ENCODE assay signal across 8 cellular contexts in genomic region chr1:21216835-21217811, GRCh38. TPM values are rescaled to one million over a fixed set of nuclear protein-coding genes. Genes with fewer than 3 reads are reported as not detected.
DNase-seq lines count a peak whose midpoint lies in the region; ATAC-seq, FAIRE-seq and TF ChIP-seq lines count a peak whose summit lies in the region.

No MANE protein-coding gene starts in this region.

- peak; percentile 44; the same call in 1 of the 2 replicates for TF ChIP-seq RAD21 in IMR-90 (IDR thresholded peaks at IDR 0.05; ENCODE audit: low read length)
- TF ChIP-seq RAD21 in GM12878 (IDR thresholded peaks at IDR 0.05; ENCODE audit: insufficient read depth, low read depth, low read length) = peak; percentile 59

- no peak overlapping the region for H3K9ac ChIP-seq in IMR-90 (ENCODE audit: low read depth, low read length)
- no peak overlapping the region for H3K9ac ChIP-seq in GM12878 (ENCODE audit: control insufficient read depth, insufficient read depth, low read length)

- H2AK9ac ChIP-seq in IMR-90 (replicated peaks; ENCODE audit: low read depth, low read length, poor library complexity) = no peak overlapping the region

- in situ Hi-C loops in IMR-90 (cut with MboI; ENCODE audit: low sequenced_read_pairs) (loop anchor here (25.0 kb wide), 1 partner anchor 680 kb away; no protein-coding TSS in a partner anchor), GM12878 (cut with MboI) (no loop called here)

- H3K9me1 ChIP-seq in IMR-90 (ENCODE audit: insufficient read depth, low read length) = peaks cover 6% of the 10 kb centered on the region

- H3K27ac ChIP-seq in IMR-90 (ENCODE audit: insufficient read depth, low read length) = no peak overlapping the region
- no peak overlapping the region for H3K27ac ChIP-seq in GM12878 (ENCODE audit: control insufficient read depth, insufficient read depth)

- H3K79me1 ChIP-seq in IMR-90 (ENCODE audit: low read depth in 1 of 2, low read length in 2 of 2) = no peaks in the 10 kb centered on the region

- H3K36me3 ChIP-seq in Caco-2 (ENCODE audit: control insufficient read depth, insufficient read depth, low read length) = no peaks in the 10 kb centered on the region
- H3K36me3 ChIP-seq in IMR-90 (ENCODE audit: control insufficient read depth, insufficient read depth, low read length) = peaks cover 41% of the 10 kb centered on the region
- peaks cover 0 to 10% of the 10 kb centered on the region in 2 experiments; a peak in 3 of 4 replicates for H3K36me3 ChIP-seq in GM12878 (ENCODE audit: control insufficient read depth in 2 of 2, insufficient read depth in 2 of 2, low read length in 1 of 2)

- FAIRE-seq in GM12878 (lab: Jason Lieb, UNC) = no peak

- H3K4me1 ChIP-seq in Caco-2 (no peaks in the 10 kb centered on the region), IMR-90 (ENCODE audit: control insufficient read depth, insufficient read depth, low read length) (no peaks in the 10 kb centered on the region), GM12878 (ENCODE audit: control insufficient read depth, insufficient read depth, low read length) (peaks cover 4% of the 10 kb centered on the region)

- peak; percentile 50 for ATAC-seq in IMR-90 (ENCODE audit: low read depth)
- peak; percentile 87 for ATAC-seq in GM12878
- ATAC-seq in HG03378 (IDR thresholded peaks at IDR 0.05; ENCODE audit: unreplicated experiment) = no peak

- CTCF ChIA-PET in Caco-2 (lab: Charles Lee) (interaction anchor here (0.6 to 1.3 kb wide), 4 partner anchors 48 to 221 kb away, joined by 3 to 7 read pairs (median 4); no protein-coding TSS in a partner anchor), IMR-90 (lab: Yijun Ruan, JAX) (interaction anchor here (0.7 to 2.2 kb wide), 3 partner anchors 22 to 151 kb away, joined by 3 to 9 read pairs (median 3); no protein-coding TSS in a partner anchor), GM12878 (lab: Yijun Ruan, JAX) (interaction anchor here (0.6 to 4.9 kb wide), 24 partner anchors 8 to 521 kb away, joined by 3 to 67 read pairs (median 3); no protein-coding TSS in a partner anchor)

- H3K4me3 ChIP-seq in Caco-2 (ENCODE audit: low read depth, low read length) (no peak overlapping the region), IMR-90 (ENCODE audit: insufficient read depth, low read depth, low read length) (no peak overlapping the region), GM12878 (no peak overlapping the region)

- DNase-seq in Caco-2 (peak; percentile 59 to 62), IMR-90 (peak; percentile 39), UCSD-AML1 (lab: John Stamatoyannopoulos, UW; ENCODE audit: unreplicated experiment) (peak; percentile 41), GM12878 (ENCODE audit: low read depth, low spot score) (no peak), left kidney (ENCODE audit: low read depth, low spot score) (peak; percentile 69), T1000 (lab: John Stamatoyannopoulos, UW) (no peak)
- DNase-seq in stimulated activated CD4-positive, alpha-beta T cell treated with anti-CD3 and anti-CD28 coated beads, TNF-alpha, amount 100 ng/mL, for 48 hours (ENCODE audit: low read depth in 3 of 3) = peak; percentile 52 to 73 (median 61)

- peaks cover 5% of the 10 kb centered on the region for H3K36me3 Mint-ChIP-seq in Caco-2 (ENCODE audit: insufficient read depth, unreplicated experiment)

- no peak for TF ChIP-seq POLR2A in IMR-90 (IDR thresholded peaks at IDR 0.05; ENCODE audit: low read depth, low read length)
- TF ChIP-seq POLR2A in GM12878 (IDR thresholded peaks at IDR 0.05; ENCODE audit: low read depth, low read length) = 0 out of 2 replicates have a peak, but pooled peaks have one; percentile 25

- H3K4me2 ChIP-seq in IMR-90 (ENCODE audit: low read depth, low read length) (no peak overlapping the region), GM12878 (ENCODE audit: control insufficient read depth, insufficient read depth) (no peak overlapping the region)

- H4K8ac ChIP-seq in IMR-90 (ENCODE audit: low read depth in 2 of 2, low read length in 2 of 2) = no peak overlapping the region

- TF ChIP-seq CTCF in Caco-2 (IDR thresholded peaks at IDR 0.05; ENCODE audit: insufficient read depth in 1 of 2, low read depth in 1 of 2, low read length in 1 of 2, severe bottlenecking in 1 of 2, unreplicated experiment in 1 of 2) (peak; percentile 68 to 71), IMR-90 (conservative IDR thresholded peaks at IDR 0.05; ENCODE audit: low read depth, low read length) (peak; percentile 57), GM12878 (IDR thresholded peaks at IDR 0.05 in 2 of 3, conservative IDR thresholded peaks at IDR 0.05 in 1 of 3; ENCODE audit: control insufficient read depth in 2 of 3, extremely low read depth in 1 of 3, insufficient read depth in 1 of 3, low read depth in 3 of 3, low read length in 3 of 3) (peak; percentile 63 to 84 (median 80))

- H3K23ac ChIP-seq in IMR-90 (ENCODE audit: low read depth, low read length) = no peak overlapping the region

- POLR2A ChIA-PET in Caco-2 (lab: Charles Lee) (no interaction called here), IMR-90 (lab: Charles Lee; ENCODE audit: unreplicated experiment) (no interaction called here), GM12878 (lab: Charles Lee) (interaction anchor here (0.7 kb wide), 1 partner anchor 438 kb away, joined by 3 read pairs; no protein-coding TSS in a partner anchor)

- no peak overlapping the region for H2BK20ac ChIP-seq in IMR-90 (ENCODE audit: low read depth, low read length)

- no peak overlapping the region for H4K91ac ChIP-seq in IMR-90 (ENCODE audit: insufficient read depth, low read depth, low read length)

- BruUV-seq in Caco-2 (replicated peaks; lab: Mats Ljungman, UMichigan) (no TSS peak), IMR-90 (replicated peaks; lab: Mats Ljungman, UMichigan) (no TSS peak), GM12878 (replicated peaks; lab: Mats Ljungman, UMichigan) (no TSS peak)

- H3K27ac Mint-ChIP-seq in Caco-2 (ENCODE audit: unreplicated experiment) = no peak overlapping the region

- no peaks in the 10 kb centered on the region for H3K27me3 ChIP-seq in Caco-2 (replicated peaks; ENCODE audit: control insufficient read depth, insufficient read depth, low read length)
- no peaks in the 10 kb centered on the region for H3K27me3 ChIP-seq in IMR-90 (ENCODE audit: control insufficient read depth, insufficient read depth, low read length)
- H3K27me3 ChIP-seq in GM12878 (replicated peaks in 1 of 2; ENCODE audit: control insufficient read depth in 2 of 2, insufficient read depth in 2 of 2, low read length in 1 of 2) = no peaks in the 10 kb centered on the region

- H3K14ac ChIP-seq in IMR-90 (replicated peaks; ENCODE audit: low read depth, low read length) = no peak overlapping the region

- H3K4me3 Mint-ChIP-seq in Caco-2 (ENCODE audit: unreplicated experiment) = no peak overlapping the region

- H4K5ac ChIP-seq in IMR-90 (ENCODE audit: low read depth, low read length) = no peak overlapping the region

- H3K4me1 Mint-ChIP-seq in Caco-2 (ENCODE audit: low read depth, unreplicated experiment) = peaks cover 6% of the 10 kb centered on the region

- H2AFZ ChIP-seq in IMR-90 (replicated peaks; ENCODE audit: low read length, poor library complexity) (peak overlapping the region; percentile 10), GM12878 (ENCODE audit: control insufficient read depth, low read depth, low read length) (no peak overlapping the region)

- H3K9me3 ChIP-seq in Caco-2 = no peaks in the 10 kb centered on the region
- no peaks in the 10 kb centered on the region for H3K9me3 ChIP-seq in IMR-90 (ENCODE audit: control insufficient read depth, insufficient read depth, low read length)
- H3K9me3 ChIP-seq in GM12878 (replicated peaks; ENCODE audit: control insufficient read depth, insufficient read depth, low read length) = no peaks in the 10 kb centered on the region

- dilution Hi-C loops in IMR-90 (cut with HindIII; ENCODE audit: low sequenced_read_pairs, unreplicated experiment) = no loop called here

- intact Hi-C loops in Caco-2 (cut with micrococcal nuclease; ENCODE audit: unreplicated experiment) = loop anchor here (5.0 kb wide), 1 partner anchor 150 kb away; no protein-coding TSS in a partner anchor
- intact Hi-C loops in IMR-90 (cut with micrococcal nuclease) = no loop called here
- intact Hi-C loops in GM12878 (cut with micrococcal nuclease; ENCODE audit: unreplicated experiment) = loop anchor here (1.0 kb wide), 1 partner anchor 151 kb away; no protein-coding TSS in a partner anchor

- H2BK120ac ChIP-seq in IMR-90 (ENCODE audit: low read depth, low read length) = no peak overlapping the region

- RAD21 ChIA-PET in GM12878 (lab: Charles Lee; ENCODE audit: unreplicated experiment) = interaction anchor here (0.9 to 1.9 kb wide), 4 partner anchors 78 to 151 kb away, joined by 3 to 8 read pairs (median 4); no protein-coding TSS in a partner anchor

- H4K20me1 ChIP-seq in IMR-90 (ENCODE audit: insufficient read depth, low read length) (peaks cover 5% of the 10 kb centered on the region; the same call in 1 of the 2 replicates), GM12878 (ENCODE audit: control insufficient read depth, insufficient read depth) (no peaks in the 10 kb centered on the region)

- H2AK5ac ChIP-seq in IMR-90 (ENCODE audit: low read depth, low read length) = no peak overlapping the region

- no peaks in the 10 kb centered on the region for H3K79me2 ChIP-seq in GM12878 (ENCODE audit: control insufficient read depth, insufficient read depth, low read length)

- no peak for TF ChIP-seq EP300 in GM12878 (IDR thresholded peaks at IDR 0.05; ENCODE audit: borderline replicate concordance in 1 of 2, control insufficient read depth in 1 of 2, low read depth in 2 of 2, low read length in 2 of 2)

- H3K4ac ChIP-seq in IMR-90 (ENCODE audit: low read depth, low read length) = no peak overlapping the region

- no peaks in the 10 kb centered on the region for H3K9me3 Mint-ChIP-seq in Caco-2 (ENCODE audit: unreplicated experiment)

- no peak overlapping the region for H2BK5ac ChIP-seq in IMR-90 (ENCODE audit: low read depth, low read length, poor library complexity, severe bottlenecking)

- 86% methylated on average over 4 of the region's 19 CpGs; no CpG with 5 or more reads in 1 of the 2 experiments for WGBS in IMR-90 (ENCODE audit: extremely low coverage in 2 of 2, insufficient read length in 1 of 2), 2 experiments
- 49% methylated on average over 18 of the region's 19 CpGs for WGBS in GM12878 (ENCODE audit: insufficient coverage, insufficient replicate concordance, low lambda C conversion rate, missing lambda C conversion rate)

- no peaks in the 10 kb centered on the region for H3K27me3 Mint-ChIP-seq in Caco-2 (ENCODE audit: insufficient read depth, unreplicated experiment)

- H2BK15ac ChIP-seq in IMR-90 (ENCODE audit: low read depth, low read length) = no peak overlapping the region

- SMC1A ChIA-PET in GM12878 (lab: Charles Lee; ENCODE audit: uncharacterized antibody, unreplicated experiment) = interaction anchor here (0.6 to 3.2 kb wide), 5 partner anchors 16 to 159 kb away, joined by 3 to 27 read pairs (median 3); no protein-coding TSS in a partner anchor

- no peak overlapping the region for H3K18ac ChIP-seq in IMR-90 (ENCODE audit: low read depth, low read length)

- no peak overlapping the region for H3K56ac ChIP-seq in IMR-90 (ENCODE audit: extremely low read depth, insufficient read depth, low read length)

RNA-seq across cellular contexts. Expression of gene EIF4G3, which starts 40.4 kb away (rescaled TPM):
- total RNA-seq in Caco-2 (2022) (55.3 and 55.4 TPM in 2 replicates), IMR-90 (2012; rRNA removed) (25.8 and 29.2 TPM in 2 replicates), GM12878 (2014; rRNA removed) (23.1 and 23.8 TPM in 2 replicates), GM12878 (2014; rRNA removed; fragmentation: Illumina TruSeq; extraction: Trizol) (38.2 and 39.0 TPM in 2 replicates), GM12878 (2021) (39.9 and 42.8 TPM in 2 replicates)
- polyA plus RNA-seq in IMR-90 (2012; rRNA removed) (49.2 and 49.6 TPM in 2 replicates), GM12878 (2011; rRNA removed) (39.4 and 45.1 TPM in 2 replicates), GM12878 (2014; fragmentation: Illumina TruSeq; extraction: Trizol) (40.3 and 50.2 TPM in 2 replicates), GM12878 (2014; fragmentation: Nextera tagmentation; extraction: Ambion mirVana) (10 to 100 TPM in 1 of 2 experiments, 1 to 10 TPM in 1; 7.4 to 10.2 TPM), GM12878 (2014; rRNA removed) (32.0 and 34.3 TPM in 2 replicates), GM12878 (2016; fragmentation: Nextera tagmentation; extraction: Ambion mirVana) (10 to 100 TPM; 10.0 to 21.3 TPM)
- 13.0 and 18.0 TPM in 2 replicates for polyA plus RNA-seq in IMR-90 (2012; cell fraction: cytosol; rRNA removed)
- polyA plus RNA-seq in IMR-90 (2012; cell fraction: nucleus; rRNA removed; ENCODE audit: low replicate concordance) = 47.7 and 85.2 TPM in 2 replicates
- total RNA-seq in GM12878 (2013; cell fraction: nucleolus; rRNA removed) = 112 and 114 TPM in 2 replicates
- polyA plus RNA-seq in GM12878 (2011; ENCODE audit: low read depth) = 14.1 TPM
- 30.0 and 35.0 TPM in 2 replicates for polyA plus RNA-seq in GM12878 (2011; cell fraction: cytosol; rRNA removed)
- polyA plus RNA-seq in GM12878 (2011; cell fraction: nucleus; rRNA removed) = 42.1 and 50.6 TPM in 2 replicates
- polyA plus RNA-seq in GM12878 (2012) = 18.3 and 18.9 TPM in 2 replicates
- polyA minus RNA-seq in GM12878 (2011; rRNA and poly(A)+ RNA removed) = 40.9 and 45.5 TPM in 2 replicates
- polyA minus RNA-seq in GM12878 (2011; cell fraction: cytosol; rRNA and poly(A)+ RNA removed) = 15.6 and 17.0 TPM in 2 replicates
- 27.4 and 58.9 TPM in 2 replicates for polyA minus RNA-seq in GM12878 (2011; cell fraction: nucleus; rRNA and poly(A)+ RNA removed)

Comparison
In these comparisons a context has a peak if more than half of its experiments do, and no peak if none do; other contexts are left out.
1. DNase-seq: peak in Caco-2 (2 of 2), IMR-90 (single experiment), UCSD-AML1 (single experiment), left kidney (single experiment) and stimulated activated CD4-positive, alpha-beta T cell treated with anti-CD3 and anti-CD28 coated beads, TNF-alpha, amount 100 ng/mL, for 48 hours (3 of 3); none in GM12878 (single experiment) and T1000 (single experiment).
2. Peak in every context shown above with its lines, with median percentiles within 50 percentile points of each other: CTCF ChIP-seq.